20 cellular contexts compared by ENCODE assay signal in genomic region chr3:18888370-18888769, GRCh38.
DNase-seq lines count a peak whose midpoint lies in the region; ATAC-seq, FAIRE-seq and TF ChIP-seq lines count a peak whose summit lies in the region.
"Had no signal": no experiment of that assay in that cellular context is flagged by ENCODE, and none has a peak within 500 bp of the region (broad histone marks: within the 10 kb centered on the region; RNA-seq: fewer than 3 reads in every experiment).

No MANE protein-coding gene starts in this region.

- no peak overlapping the region for H3K18ac ChIP-seq in H1 (ENCODE audit: extremely low read depth, low read length)

- H3K4ac ChIP-seq in H1 (replicated peaks; ENCODE audit: insufficient read length, low read depth, low read length) = no peak overlapping the region

- H2BK15ac ChIP-seq in H1 (ENCODE audit: low read length) = no peak overlapping the region

- TF ChIP-seq RAD21 in H1 (IDR thresholded peaks at IDR 0.05 in 1 of 2, conservative IDR thresholded peaks at IDR 0.05 in 1 of 2; ENCODE audit: low read depth in 2 of 2, low read length in 2 of 2) = peak; percentile 30 to 44; a peak in 3 of 4 replicates

- no peaks in the 10 kb centered on the region for H3K79me1 ChIP-seq in H1 (ENCODE audit: low read depth, low read length)

- H3K27me3 ChIP-seq in H1 (replicated peaks in 1 of 4; ENCODE audit: control insufficient read depth in 3 of 4, extremely low read depth in 1 of 4, insufficient read depth in 3 of 4, low read length in 3 of 4) = no peaks in the 10 kb centered on the region

- no peak overlapping the region for H3K9ac ChIP-seq in H1 (replicated peaks in 1 of 4; ENCODE audit: extremely low read depth in 1 of 4, low read depth in 3 of 4, low read length in 3 of 4)

- H2AK5ac ChIP-seq in H1 (ENCODE audit: low read depth, low read length) = no peak overlapping the region

- no peak overlapping the region for H3K14ac ChIP-seq in H1 (ENCODE audit: insufficient read length)

- no peak for TF ChIP-seq POLR2A in H1 (IDR thresholded peaks at IDR 0.05; ENCODE audit: control extremely low read depth in 1 of 2, low read depth in 2 of 2, low read length in 2 of 2)

- no peak overlapping the region for H3K4me3 ChIP-seq in LNCaP clone FGC (ENCODE audit: low read depth, low read length)
- H3K4me3 ChIP-seq in H1 (ENCODE audit: extremely low read depth in 1 of 4, insufficient read depth in 2 of 4, low read depth in 3 of 4, low read length in 4 of 4) = no peak overlapping the region
- H3K4me3 ChIP-seq: HAP-1, SK-N-MC had no signal

- H4K5ac ChIP-seq in H1 (ENCODE audit: insufficient read length, low read depth, low read length) = no peak overlapping the region

- H3K56ac ChIP-seq in H1 (replicated peaks; ENCODE audit: insufficient read length, low read depth, low read length) = no peak overlapping the region

- POLR2A ChIA-PET in H1 (lab: Charles Lee; ENCODE audit: partially characterized antibody) = no interaction called here

- no peak overlapping the region for H3K23ac ChIP-seq in H1 (ENCODE audit: insufficient read length)

- H2BK12ac ChIP-seq in H1 (ENCODE audit: low read depth, low read length) = no peak overlapping the region

- no peak for DNase-seq in LNCaP clone FGC (ENCODE audit: low read depth)
- DNase-seq in H1 (ENCODE audit: low read depth in 1 of 2, low spot score in 2 of 2) = no peak
- peak; percentile 26 for DNase-seq in midbrain (lab: John Stamatoyannopoulos, UW)
- no peak for DNase-seq in HCEC 1CT
- DNase-seq: ACHN; AML-193; Calu3; CD4-positive, alpha-beta T cell; MM.1S; NCI-H1092 treated with DMSO at 0.1 percent for 48 hours; NCI-H2081 treated with DMSO at 0.1 percent for 48 hours; NCI-H226; NCI-H526 had no signal

- FAIRE-seq in H1 (lab: Jason Lieb, UNC) = no peak

- TF ChIP-seq CTCF in C4-2B (conservative IDR thresholded peaks at IDR 0.05) = peak; percentile 5; the same call in 1 of the 2 replicates
- peak; percentile 25; the same call in 1 of the 2 replicates for TF ChIP-seq CTCF in LNCaP clone FGC (IDR thresholded peaks at IDR 0.05; ENCODE audit: control insufficient read depth, extremely low read depth, insufficient read depth)
- TF ChIP-seq CTCF in H1 (IDR thresholded peaks at IDR 0.05; ENCODE audit: control extremely low read depth in 1 of 3, insufficient read depth in 1 of 3, low read depth in 1 of 3, low read length in 3 of 3) = peak in 1 of 3 experiments; percentile 12; a peak in 1 of 4 replicates

- H3K4me1 ChIP-seq in H1 (replicated peaks in 1 of 4; ENCODE audit: control insufficient read depth in 3 of 4, insufficient read depth in 4 of 4, low read length in 3 of 4) = no peaks in the 10 kb centered on the region
- H3K4me1 ChIP-seq: HAP-1 had no signal

- no peak overlapping the region for H2BK120ac ChIP-seq in H1 (replicated peaks; ENCODE audit: low read depth, low read length)

- no peaks in the 10 kb centered on the region for H3K79me2 ChIP-seq in H1 (ENCODE audit: control insufficient read depth in 1 of 2, insufficient read depth in 2 of 2, low read length in 2 of 2)

- no peak for ATAC-seq in GM18873 (IDR thresholded peaks at IDR 0.05; ENCODE audit: low FRiP score, unreplicated experiment)
- no peak for ATAC-seq in HG02610 (IDR thresholded peaks at IDR 0.05; ENCODE audit: unreplicated experiment)
- ATAC-seq in HG03460 (IDR thresholded peaks at IDR 0.05; ENCODE audit: unreplicated experiment) = no peak
- ATAC-seq: Right ventricle myocardium inferior had no signal

- H2BK5ac ChIP-seq in H1 (ENCODE audit: low read depth, low read length) = no peak overlapping the region

- CTCF ChIA-PET in H1 (lab: Charles Lee; ENCODE audit: partially characterized antibody) = interaction anchor here (1.2 to 5.2 kb wide), 7 partner anchors 15 to 103 kb away, joined by 3 to 34 read pairs (median 4); no protein-coding TSS in a partner anchor

- no peak overlapping the region for H3K4me2 ChIP-seq in H1 (ENCODE audit: insufficient read depth in 1 of 2, low read depth in 2 of 2, low read length in 2 of 2)

- no peak overlapping the region for H2BK20ac ChIP-seq in H1 (ENCODE audit: low read length)

- no peak overlapping the region for H4K8ac ChIP-seq in H1 (ENCODE audit: extremely low read depth, insufficient read depth, low read length)

- H2AFZ ChIP-seq in H1 (ENCODE audit: low read length) = no peak overlapping the region

- H4K20me1 ChIP-seq in H1 (replicated peaks in 1 of 2; ENCODE audit: control insufficient read depth in 1 of 2, insufficient read depth in 2 of 2, low read length in 2 of 2) = no peaks in the 10 kb centered on the region

- no peaks in the 10 kb centered on the region for H3K9me3 ChIP-seq in H1 (ENCODE audit: insufficient read depth in 2 of 2, low read depth in 1 of 2, low read length in 1 of 2)
- H3K9me3 ChIP-seq: HAP-1 had no signal

- no peaks in the 10 kb centered on the region; the same call in 1 of the 2 replicates for H3K23me2 ChIP-seq in H1 (ENCODE audit: low read depth, low read length)

- TF ChIP-seq EP300 in H1 (IDR thresholded peaks at IDR 0.05; ENCODE audit: borderline replicate concordance in 1 of 2, low read depth in 2 of 2, low read length in 2 of 2) = no peak

- H4K91ac ChIP-seq in H1 (replicated peaks; ENCODE audit: insufficient read length, low read length) = no peak overlapping the region

- WGBS in H1 (ENCODE audit: extremely low coverage in 1 of 2, insufficient coverage in 1 of 2, insufficient read length in 1 of 2, insufficient replicate concordance in 2 of 2, low coverage in 1 of 2, low lambda C conversion rate in 2 of 2, missing lambda C conversion rate in 1 of 2), 2 experiments = 78% methylated on average over 4 of the region's 4 CpGs; no CpG with 5 or more reads in 1 of the 2 experiments

- no peaks in the 10 kb centered on the region for H3K36me3 ChIP-seq in H1 (ENCODE audit: control insufficient read depth in 2 of 4, insufficient read depth in 4 of 4, low read length in 3 of 4)
- H3K36me3 ChIP-seq: HAP-1 had no signal

- H3K27ac ChIP-seq in C4-2B = no peak overlapping the region
- no peak overlapping the region for H3K27ac ChIP-seq in H1 (ENCODE audit: low read depth, low read length)
- H3K27ac ChIP-seq: SK-N-MC had no signal

TF ChIP-seq in H1, 55 proteins besides CTCF, POLR2A, EP300 and RAD21:
- no peak for TF ChIP-seq SP1 (IDR thresholded peaks at IDR 0.05; ENCODE audit: low read depth, low read length)
- no peak for TF ChIP-seq SP4 (IDR thresholded peaks at IDR 0.05; ENCODE audit: low read length)
- no peak for TF ChIP-seq GTF2F1 (IDR thresholded peaks at IDR 0.05; ENCODE audit: borderline replicate concordance, low read depth, low read length)
- TF ChIP-seq, protein P1, sequence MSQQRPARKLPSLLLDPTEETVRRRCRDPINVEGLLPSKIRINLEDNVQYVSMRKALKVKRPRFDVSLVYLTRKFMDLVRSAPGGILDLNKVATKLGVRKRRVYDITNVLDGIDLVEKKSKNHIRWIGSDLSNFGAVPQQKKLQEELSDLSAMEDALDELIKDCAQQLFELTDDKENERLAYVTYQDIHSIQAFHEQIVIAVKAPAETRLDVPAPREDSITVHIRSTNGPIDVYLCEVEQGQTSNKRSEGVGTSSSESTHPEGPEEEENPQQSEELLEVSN (IDR thresholded peaks at IDR 0.05) = no peak
- no peak for TF ChIP-seq TAF1 (IDR thresholded peaks at IDR 0.05; ENCODE audit: low read depth, low read length)
- TF ChIP-seq CBX8 (IDR thresholded peaks at IDR 0.05; ENCODE audit: borderline replicate concordance, low read depth, low read length) = no peak
- no peak for TF ChIP-seq GABPA (IDR thresholded peaks at IDR 0.05; ENCODE audit: borderline replicate concordance, insufficient read depth, low read length)
- no peak for TF ChIP-seq POU5F1 (IDR thresholded peaks at IDR 0.05; ENCODE audit: low read depth, low read length)
